ENCODE assay signal across 1 cellular context in the genomic region with DNA sequence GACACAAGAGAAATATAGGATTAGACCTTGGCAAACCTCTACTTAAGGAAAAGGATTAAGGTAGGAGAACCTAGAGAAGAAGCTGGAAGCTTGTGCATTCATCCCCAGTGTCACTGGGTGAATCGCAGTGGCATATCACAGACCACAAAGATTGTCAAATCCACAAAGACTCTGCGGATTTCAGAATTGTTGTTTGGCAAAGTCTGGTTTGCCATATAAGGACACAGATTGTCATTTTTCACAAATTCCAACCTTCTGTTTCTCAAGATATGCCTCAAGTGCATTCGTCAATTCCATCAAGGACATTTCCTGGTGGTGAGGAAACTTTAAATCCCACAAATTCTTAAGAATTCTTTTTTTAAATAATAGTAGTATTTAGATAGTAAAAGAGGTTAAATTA.
TF ChIP-seq lines count a peak whose summit lies in the region.

No MANE protein-coding gene starts in this region.

TF ChIP-seq in IMR-90, 13 proteins besides CTCF, POLR2A, EP300 and RAD21:
- TF ChIP-seq RCOR1 (IDR thresholded peaks at IDR 0.05; ENCODE audit: insufficient replicate concordance, low read length) (no peak), NFE2L2 (IDR thresholded peaks at IDR 0.05; ENCODE audit: low read depth, low read length) (no peak), MAFK (IDR thresholded peaks at IDR 0.05; ENCODE audit: low read depth, low read length) (no peak), CHD1 (IDR thresholded peaks at IDR 0.05; ENCODE audit: low read depth, low read length) (no peak)
TF ChIP-seq in IMR-90: peak in this region for 0.
